6 cellular contexts compared by ENCODE assay signal in genomic region chr1:155893389-155894142, GRCh38. TPM values are rescaled to one million over a fixed set of nuclear protein-coding genes. Genes with fewer than 3 reads are reported as not detected.
DNase-seq lines count a peak whose midpoint lies in the region; ATAC-seq and TF ChIP-seq lines count a peak whose summit lies in the region.

No MANE protein-coding gene starts in this region.

- peaks cover 14% of the 10 kb centered on the region for H3K4me1 Mint-ChIP-seq in CD14-positive monocyte

- H3K27me3 Mint-ChIP-seq in CD14-positive monocyte (ENCODE audit: low read depth in 3 of 3) = no peaks in the 10 kb centered on the region

- no peak for ATAC-seq in HG02938 (IDR thresholded peaks at IDR 0.05; ENCODE audit: unreplicated experiment)

- peak overlapping the region; percentile 48 to 87 (median 83) for H3K27ac Mint-ChIP-seq in CD14-positive monocyte

- peaks cover 22 to 25% of the 10 kb centered on the region in 2 donors for H3K36me3 Mint-ChIP-seq in CD14-positive monocyte

- H3K9me3 Mint-ChIP-seq in CD14-positive monocyte = no peaks in the 10 kb centered on the region

- no peak overlapping the region for H3K4me3 Mint-ChIP-seq in CD14-positive monocyte

- TF ChIP-seq CTCF in CD14-positive monocyte (IDR thresholded peaks at IDR 0.05) = no peak

- intact Hi-C loops in CD14-positive monocyte (cut with micrococcal nuclease) = no loop called here

- no peak for DNase-seq in CD14-positive monocyte (ENCODE audit: low spot score)
- peak; percentile 51 to 56 for DNase-seq in SW 1271 (lab: John Stamatoyannopoulos, UW)
- DNase-seq in hepatic stellate cell (ENCODE audit: low spot score) = peak; percentile 83
- no peak for DNase-seq in C1 segment of cervical spinal cord (lab: John Stamatoyannopoulos, UW)
- no peak for DNase-seq in NCI-H2081 treated with DMSO at 0.1 percent for 48 hours (lab: John Stamatoyannopoulos, UW)

RNA-seq across cellular contexts. Expression of gene RIT1, which starts 17.6 kb away (rescaled TPM):
- 10 to 100 TPM; 57.2 to 69.6 TPM for polyA plus RNA-seq in CD14-positive monocyte

RNA-seq across cellular contexts. Expression of gene SYT11, which starts 34.2 kb away (rescaled TPM):
- 10 to 100 TPM in 1 of 2 donors, 1 to 10 TPM in 1; 9.6 to 11.0 TPM for polyA plus RNA-seq in CD14-positive monocyte

RNA-seq across cellular contexts. Expression of gene GON4L, which starts 36.6 kb away (rescaled TPM):
- 10 to 100 TPM in 1 of 2 donors, 1 to 10 TPM in 1; 8.5 to 14.0 TPM for polyA plus RNA-seq in CD14-positive monocyte

RNA-seq across cellular contexts. Expression of gene KHDC4, which starts 40.6 kb away (rescaled TPM):
- 1 to 10 TPM; 3.4 to 3.5 TPM for polyA plus RNA-seq in CD14-positive monocyte

RNA-seq across cellular contexts. Expression of gene RXFP4, which starts 47.9 kb away (rescaled TPM):
- polyA plus RNA-seq in CD14-positive monocyte = not detected

Comparison
In these comparisons a context has a peak if more than half of its experiments do, and no peak if none do; other contexts are left out.
1. DNase-seq: peak in SW 1271 (2 of 2) and hepatic stellate cell (single experiment); none in CD14-positive monocyte (single experiment), C1 segment of cervical spinal cord (0 of 14) and NCI-H2081 treated with DMSO at 0.1 percent for 48 hours (single experiment).